ENCODE assay signal across 31 cellular contexts in the genomic region with DNA sequence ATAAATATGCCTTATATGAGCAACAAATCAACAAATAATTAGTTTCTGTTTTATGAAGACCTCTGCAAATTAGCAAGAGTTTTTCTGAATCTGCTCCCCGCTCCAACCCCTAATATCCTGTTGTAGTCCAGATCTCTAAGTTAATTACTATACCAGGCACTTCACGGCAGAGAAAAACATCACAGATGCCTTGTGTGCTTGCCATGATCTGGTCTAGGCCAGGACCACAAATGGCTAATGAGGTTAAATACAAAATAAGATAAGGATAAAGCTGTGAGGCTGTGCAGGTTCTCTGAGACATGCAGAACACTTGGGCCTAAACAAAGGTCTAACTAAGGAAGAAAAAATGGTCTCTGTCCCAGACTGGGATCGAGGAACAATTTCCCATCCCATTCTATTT.
"Had no signal": no experiment of that assay in that cellular context is flagged by ENCODE, and none has a peak within 500 bp of the region (broad histone marks: within the 10 kb centered on the region; RNA-seq: fewer than 3 reads in every experiment).

No MANE protein-coding gene starts in this region.

- H3K27ac Mint-ChIP-seq: activated CD4-positive, alpha-beta memory T cell treated with anti-CD3 and anti-CD28 coated beads for 36 hours; activated CD4-positive, alpha-beta T cell treated with anti-CD3 and anti-CD28 coated beads for 36 hours; activated CD4-positive, alpha-beta T cell treated with anti-CD3 and anti-CD28 coated beads, Interleukin-2, amount 10 ng/mL, durations not matched to agents 24 days and 14 days; activated CD8-positive, alpha-beta memory T cell treated with anti-CD3 and anti-CD28 coated beads, Interleukin-2, amount 10 ng/mL, durations not matched to agents 7 days and 5 days; activated CD8-positive, alpha-beta T cell treated with anti-CD3 and anti-CD28 coated beads, Interleukin-2, amount 10 ng/mL, durations not matched to agents 7 days and 5 days; activated naive CD4-positive, alpha-beta T cell treated with anti-CD3 and anti-CD28 coated beads for 36 hours; activated naive CD4-positive, alpha-beta T cell treated with anti-CD3 and anti-CD28 coated beads, Interleukin-2, amount 50 U/mL, for 24 hours; activated naive CD8-positive, alpha-beta T cell treated with anti-CD3 and anti-CD28 coated beads for 36 hours; activated naive CD8-positive, alpha-beta T cell treated with anti-CD3 and anti-CD28 coated beads, Interleukin-2, amount 50 U/mL, for 24 hours; activated T-helper 1 cell treated with anti-CD3 and anti-CD28 coated beads, Interleukin-12 subunit alpha, Interleukin-12 subunit beta, Interleukin-2, Interleukin-4 antibody, amounts not matched to agents 30 ng/mL and 10 ng/mL and 1 ng/mL, durations not matched to agents 14 hours and 24 hours and 36 hours; activated T-helper 2 cell treated with anti-CD3 and anti-CD28 coated beads, Interferon-gamma antibody, Interleukin-2, Interleukin-4, amounts not matched to agents 10 μg/mL and 5 μg/mL and 100 μg/mL, durations not matched to agents 14 hours and 24 hours and 36 hours; endodermal cell; T-helper 17 cell; T-helper 2 cell treated with Interferon-gamma antibody and Interleukin-4, amounts not matched to agents 5 μg/mL and 100 μg/mL, for 36 hours had no signal

- H3K4me1 ChIP-seq: body of pancreas had no signal

- H3K9me3 Mint-ChIP-seq: activated CD4-positive, alpha-beta memory T cell treated with anti-CD3 and anti-CD28 coated beads for 36 hours; activated CD4-positive, alpha-beta T cell treated with anti-CD3 and anti-CD28 coated beads, Interleukin-2, amount 10 ng/mL, durations not matched to agents 24 days and 14 days; activated naive CD4-positive, alpha-beta T cell treated with anti-CD3 and anti-CD28 coated beads for 36 hours; activated naive CD4-positive, alpha-beta T cell treated with anti-CD3 and anti-CD28 coated beads, Interleukin-2, amount 50 U/mL, for 24 hours; activated naive CD8-positive, alpha-beta T cell treated with anti-CD3 and anti-CD28 coated beads for 36 hours; activated naive CD8-positive, alpha-beta T cell treated with anti-CD3 and anti-CD28 coated beads, Interleukin-2, amount 50 U/mL, for 24 hours; activated T-helper 1 cell treated with anti-CD3 and anti-CD28 coated beads, Interleukin-12 subunit alpha, Interleukin-12 subunit beta, Interleukin-2, Interleukin-4 antibody, amounts not matched to agents 30 ng/mL and 10 ng/mL and 1 ng/mL, durations not matched to agents 14 hours and 24 hours and 36 hours; activated T-helper 2 cell treated with anti-CD3 and anti-CD28 coated beads, Interferon-gamma antibody, Interleukin-2, Interleukin-4, amounts not matched to agents 10 μg/mL and 5 μg/mL and 100 μg/mL, durations not matched to agents 14 hours and 24 hours and 36 hours; endodermal cell; T-helper 2 cell treated with Interferon-gamma antibody and Interleukin-4, amounts not matched to agents 5 μg/mL and 100 μg/mL, for 36 hours had no signal

- H3K4me1 Mint-ChIP-seq: activated CD4-positive, alpha-beta T cell treated with anti-CD3 and anti-CD28 coated beads for 36 hours; activated CD4-positive, alpha-beta T cell treated with anti-CD3 and anti-CD28 coated beads, Interleukin-2, amount 10 ng/mL, durations not matched to agents 24 days and 14 days; activated CD8-positive, alpha-beta memory T cell treated with anti-CD3 and anti-CD28 coated beads, Interleukin-2, amount 10 ng/mL, durations not matched to agents 7 days and 5 days; activated naive CD4-positive, alpha-beta T cell treated with anti-CD3 and anti-CD28 coated beads, Interleukin-2, amount 50 U/mL, for 24 hours; activated naive CD8-positive, alpha-beta T cell treated with anti-CD3 and anti-CD28 coated beads for 36 hours; activated naive CD8-positive, alpha-beta T cell treated with anti-CD3 and anti-CD28 coated beads, Interleukin-2, amount 50 U/mL, for 24 hours; T-helper 17 cell had no signal

- FAIRE-seq: colon, frontal cortex had no signal

- H3K9me3 ChIP-seq: adrenal gland, body of pancreas had no signal

- H3K27me3 ChIP-seq: adrenal gland, body of pancreas had no signal

- H3K36me3 ChIP-seq: adrenal gland had no signal

- H3K36me3 Mint-ChIP-seq: activated CD4-positive, alpha-beta memory T cell treated with anti-CD3 and anti-CD28 coated beads for 36 hours; activated CD8-positive, alpha-beta memory T cell treated with anti-CD3 and anti-CD28 coated beads, Interleukin-2, amount 10 ng/mL, durations not matched to agents 7 days and 5 days; activated naive CD4-positive, alpha-beta T cell treated with anti-CD3 and anti-CD28 coated beads, Interleukin-2, amount 50 U/mL, for 24 hours; activated naive CD8-positive, alpha-beta T cell treated with anti-CD3 and anti-CD28 coated beads for 36 hours had no signal

- H3K4me3 Mint-ChIP-seq: activated CD4-positive, alpha-beta memory T cell treated with anti-CD3 and anti-CD28 coated beads for 36 hours; activated CD4-positive, alpha-beta T cell treated with anti-CD3 and anti-CD28 coated beads for 36 hours; activated CD4-positive, alpha-beta T cell treated with anti-CD3 and anti-CD28 coated beads, Interleukin-2, amount 10 ng/mL, durations not matched to agents 24 days and 14 days; activated CD8-positive, alpha-beta memory T cell treated with anti-CD3 and anti-CD28 coated beads, Interleukin-2, amount 10 ng/mL, durations not matched to agents 7 days and 5 days; activated CD8-positive, alpha-beta T cell treated with anti-CD3 and anti-CD28 coated beads, Interleukin-2, amount 10 ng/mL, durations not matched to agents 7 days and 5 days; activated naive CD4-positive, alpha-beta T cell treated with anti-CD3 and anti-CD28 coated beads for 36 hours; activated naive CD4-positive, alpha-beta T cell treated with anti-CD3 and anti-CD28 coated beads, Interleukin-2, amount 50 U/mL, for 24 hours; activated naive CD8-positive, alpha-beta T cell treated with anti-CD3 and anti-CD28 coated beads for 36 hours; activated naive CD8-positive, alpha-beta T cell treated with anti-CD3 and anti-CD28 coated beads, Interleukin-2, amount 50 U/mL, for 24 hours; activated T-helper 1 cell treated with anti-CD3 and anti-CD28 coated beads, Interleukin-12 subunit alpha, Interleukin-12 subunit beta, Interleukin-2, Interleukin-4 antibody, amounts not matched to agents 30 ng/mL and 10 ng/mL and 1 ng/mL, durations not matched to agents 14 hours and 24 hours and 36 hours; endodermal cell; T-helper 17 cell; T-helper 2 cell treated with Interferon-gamma antibody and Interleukin-4, amounts not matched to agents 5 μg/mL and 100 μg/mL, for 36 hours had no signal

- H3K4me3 ChIP-seq: adrenal gland, body of pancreas had no signal

- DNase-seq: activated CD4-positive, alpha-beta memory T cell treated with anti-CD3 and anti-CD28 coated beads for 36 hours; activated CD4-positive, alpha-beta T cell treated with anti-CD3 and anti-CD28 coated beads for 36 hours; activated CD4-positive, alpha-beta T cell treated with anti-CD3 and anti-CD28 coated beads, Interleukin-2, amount 10 ng/mL, durations not matched to agents 24 days and 14 days; activated CD4-positive, CD25-positive, alpha-beta regulatory T cell; activated CD4-positive, CD25-positive, alpha-beta regulatory T cell treated with anti-CD3 and anti-CD28 coated beads, Interleukin-2, amount 50 U/mL, for 72 hours; activated CD8-positive, alpha-beta memory T cell treated with anti-CD3 and anti-CD28 coated beads, Interleukin-2, amount 10 ng/mL, durations not matched to agents 7 days and 5 days; activated CD8-positive, alpha-beta memory T cell treated with anti-CD3 and anti-CD28 coated beads, Interleukin-2, amount 50 U/mL, for 4 hours; activated CD8-positive, alpha-beta T cell treated with anti-CD3 and anti-CD28 coated beads, Interleukin-2, amount 10 ng/mL, durations not matched to agents 7 days and 5 days; activated effector memory CD4-positive, alpha-beta T cell treated with anti-CD3 and anti-CD28 coated beads, Interleukin-2, amount 50 U/mL, for 16 hours; activated naive CD4-positive, alpha-beta T cell treated with anti-CD3 and anti-CD28 coated beads for 36 hours; activated naive CD8-positive, alpha-beta T cell treated with anti-CD3 and anti-CD28 coated beads for 36 hours; activated naive CD8-positive, alpha-beta T cell treated with anti-CD3 and anti-CD28 coated beads, Interleukin-2, amount 50 U/mL, for 24 hours; activated T-cell treated with anti-CD3 and anti-CD28 coated beads, Interleukin-2, amount 50 U/mL, for 1 hour; activated T-cell treated with anti-CD3 and anti-CD28 coated beads, Interleukin-2, amount 50 U/mL, for 48 hours; amygdala; aorta; body of pancreas; caudate nucleus; effector memory CD4-positive, alpha-beta T cell; endodermal cell; foreskin fibroblast; head of caudate nucleus; T-helper 17 cell; T1000 had no signal

- H3K27ac ChIP-seq: adrenal gland, body of pancreas had no signal

- H3K27me3 Mint-ChIP-seq: activated CD4-positive, alpha-beta T cell treated with anti-CD3 and anti-CD28 coated beads, Interleukin-2, amount 10 ng/mL, durations not matched to agents 24 days and 14 days; activated CD8-positive, alpha-beta memory T cell treated with anti-CD3 and anti-CD28 coated beads, Interleukin-2, amount 10 ng/mL, durations not matched to agents 7 days and 5 days; activated naive CD4-positive, alpha-beta T cell treated with anti-CD3 and anti-CD28 coated beads, Interleukin-2, amount 50 U/mL, for 24 hours; activated naive CD8-positive, alpha-beta T cell treated with anti-CD3 and anti-CD28 coated beads, Interleukin-2, amount 50 U/mL, for 24 hours had no signal
